Comparison of ENCODE assay signal across 22 cellular contexts in genomic region chr4:5554376-5554775, GRCh38.
A peak's percentile ranks its signal among the peaks of the same experiment; 100 is the strongest.
DNase-seq lines count a peak whose midpoint lies in the region; ATAC-seq and TF ChIP-seq lines count a peak whose summit lies in the region.
"Had no signal": no experiment of that assay in that cellular context is flagged by ENCODE, and none has a peak within 500 bp of the region (broad histone marks: within the 10 kb centered on the region; RNA-seq: fewer than 3 reads in every experiment).

No MANE protein-coding gene starts in this region.

- no peaks in the 10 kb centered on the region for H3K27me3 ChIP-seq in WERI-Rb-1 (ENCODE audit: insufficient read depth, low read depth, severe bottlenecking)
- H3K27me3 ChIP-seq in endodermal cell (ENCODE audit: control insufficient read depth, insufficient read depth, low read length, poor library complexity, severe bottlenecking) = no peaks in the 10 kb centered on the region

- H3K36me3 ChIP-seq in WERI-Rb-1 (no peaks in the 10 kb centered on the region), endodermal cell (ENCODE audit: control insufficient read depth, insufficient read depth, low read length) (no peaks in the 10 kb centered on the region)

- TF ChIP-seq CTCF in WERI-Rb-1 (IDR thresholded peaks at IDR 0.05; ENCODE audit: low read depth, low read length) = peak; percentile 16; the same call in 1 of the 2 replicates
- TF ChIP-seq CTCF in endodermal cell (conservative IDR thresholded peaks at IDR 0.05) = peak; percentile 71
- TF ChIP-seq CTCF in neural crest cell (conservative IDR thresholded peaks at IDR 0.05) = peak; percentile 26

- no peaks in the 10 kb centered on the region for H3K4me1 ChIP-seq in endodermal cell (ENCODE audit: control insufficient read depth, insufficient read depth, low read length)

- CTCF ChIA-PET in HEK293T (lab: Yijun Ruan, JAX) = no interaction called here

- H3K27ac ChIP-seq in WERI-Rb-1 (no peak overlapping the region), endodermal cell (ENCODE audit: low read depth, low read length) (no peak overlapping the region)
- H3K27ac ChIP-seq: C4-2B, GM23248 had no signal

- no peak overlapping the region for H3K9ac ChIP-seq in endodermal cell (ENCODE audit: extremely low read depth, low read length, poor library complexity, severe bottlenecking)
- H3K9ac ChIP-seq: GM23248 had no signal

- H3K4me3 Mint-ChIP-seq in endodermal cell = no peak overlapping the region
- no peak overlapping the region for H3K4me3 Mint-ChIP-seq in neural crest cell
- H3K4me3 Mint-ChIP-seq: CD8-positive, alpha-beta memory T cell had no signal

- H3K4me3 ChIP-seq in WERI-Rb-1 (ENCODE audit: low read depth, low read length) (no peak overlapping the region), endodermal cell (ENCODE audit: low read length) (no peak overlapping the region)
- H3K4me3 ChIP-seq: GM23248 had no signal

- H3K36me3 Mint-ChIP-seq in endodermal cell (ENCODE audit: low read depth) = peaks cover 66% of the 10 kb centered on the region
- peaks cover 36% of the 10 kb centered on the region for H3K36me3 Mint-ChIP-seq in neural crest cell (ENCODE audit: low read depth)

- POLR2A ChIA-PET in HEK293T (lab: Yijun Ruan, JAX) = no interaction called here

- H3K4me1 Mint-ChIP-seq in endodermal cell (peaks cover 7% of the 10 kb centered on the region), neural crest cell (no peaks in the 10 kb centered on the region)
- H3K4me1 Mint-ChIP-seq: CD8-positive, alpha-beta memory T cell had no signal

- H3K27ac Mint-ChIP-seq in endodermal cell (no peak overlapping the region), neural crest cell (ENCODE audit: unreplicated experiment) (no peak overlapping the region)

- no peaks in the 10 kb centered on the region for H3K9me3 ChIP-seq in WERI-Rb-1 (ENCODE audit: severe bottlenecking)
- peaks cover 4% of the 10 kb centered on the region for H3K9me3 ChIP-seq in endodermal cell (ENCODE audit: control insufficient read depth, low read length)

- H3K9me3 Mint-ChIP-seq in endodermal cell (peaks cover 24% of the 10 kb centered on the region), neural crest cell (peaks cover 20% of the 10 kb centered on the region)

- H3K27me3 Mint-ChIP-seq in endodermal cell (ENCODE audit: insufficient read depth) (no peaks in the 10 kb centered on the region), neural crest cell (ENCODE audit: low read depth) (no peaks in the 10 kb centered on the region)
- H3K27me3 Mint-ChIP-seq: CD8-positive, alpha-beta memory T cell had no signal

- ATAC-seq in GM21576 (IDR thresholded peaks at IDR 0.05; ENCODE audit: unreplicated experiment) = no peak
- ATAC-seq: PC-3 had no signal

- DNase-seq in ELR (ENCODE audit: low read depth) (peak; percentile 1), WERI-Rb-1 (no peak), endodermal cell (peak; percentile 69), neural crest cell (ENCODE audit: low read depth, low spot score) (no peak), HEK293T (ENCODE audit: extremely low spot score) (no peak), NCI-H1048 (lab: John Stamatoyannopoulos, UW) (no peak), SW480 (ENCODE audit: low spot score) (no peak)
- DNase-seq: AML-193; Calu3; CD8-positive, alpha-beta memory T cell; DMS153; GM23248; Kasumi-1; NCI-H1417 treated with DMSO at 0.1 percent for 48 hours; NCI-H187; NCI-H446; NCI-H526 treated with DMSO at 0.1 percent for 48 hours; PC-3; RPMI8226; SHP77 had no signal

TF ChIP-seq in HEK293T, 16 proteins besides CTCF, POLR2A, EP300 and RAD21:
- no peak for TF ChIP-seq LEF1 (IDR thresholded peaks at IDR 0.05; ENCODE audit: borderline replicate concordance)
- TF ChIP-seq L3MBTL2 (conservative IDR thresholded peaks at IDR 0.05) = no peak
- TF ChIP-seq FOXM1 (IDR thresholded peaks at IDR 0.05; ENCODE audit: borderline replicate concordance) = no peak
- TF ChIP-seq SUZ12 (IDR thresholded peaks at IDR 0.05) = no peak
- TF ChIP-seq, protein P1, sequence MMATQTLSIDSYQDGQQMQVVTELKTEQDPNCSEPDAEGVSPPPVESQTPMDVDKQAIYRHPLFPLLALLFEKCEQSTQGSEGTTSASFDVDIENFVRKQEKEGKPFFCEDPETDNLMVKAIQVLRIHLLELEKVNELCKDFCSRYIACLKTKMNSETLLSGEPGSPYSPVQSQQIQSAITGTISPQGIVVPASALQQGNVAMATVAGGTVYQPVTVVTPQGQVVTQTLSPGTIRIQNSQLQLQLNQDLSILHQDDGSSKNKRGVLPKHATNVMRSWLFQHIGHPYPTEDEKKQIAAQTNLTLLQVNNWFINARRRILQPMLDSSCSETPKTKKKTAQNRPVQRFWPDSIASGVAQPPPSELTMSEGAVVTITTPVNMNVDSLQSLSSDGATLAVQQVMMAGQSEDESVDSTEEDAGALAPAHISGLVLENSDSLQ (IDR thresholded peaks at IDR 0.05) = no peak
- TF ChIP-seq FOXA1 (IDR thresholded peaks at IDR 0.05) = no peak
- TF ChIP-seq ZNF384 (IDR thresholded peaks at IDR 0.05) = no peak
- TF ChIP-seq BHLHE40 (IDR thresholded peaks at IDR 0.05; ENCODE audit: borderline replicate concordance) = no peak
- TF ChIP-seq TARDBP (IDR thresholded peaks at IDR 0.05) = no peak
- no peak for TF ChIP-seq FOXK2 (IDR thresholded peaks at IDR 0.05)

Comparison
In these comparisons a context has a peak if more than half of its experiments do, and no peak if none do; other contexts are left out.
1. DNase-seq: peak in ELR (single experiment) and endodermal cell (single experiment); none in WERI-Rb-1 (single experiment), neural crest cell (single experiment), HEK293T (single experiment), NCI-H1048 (single experiment) and SW480 (single experiment).
2. CTCF ChIP-seq: peak in every context shown above with its lines; median percentile 71 in endodermal cell; 26 in neural crest cell; 16 in WERI-Rb-1.